Comparison of ENCODE assay signal across 17 cellular contexts in the genomic region with DNA sequence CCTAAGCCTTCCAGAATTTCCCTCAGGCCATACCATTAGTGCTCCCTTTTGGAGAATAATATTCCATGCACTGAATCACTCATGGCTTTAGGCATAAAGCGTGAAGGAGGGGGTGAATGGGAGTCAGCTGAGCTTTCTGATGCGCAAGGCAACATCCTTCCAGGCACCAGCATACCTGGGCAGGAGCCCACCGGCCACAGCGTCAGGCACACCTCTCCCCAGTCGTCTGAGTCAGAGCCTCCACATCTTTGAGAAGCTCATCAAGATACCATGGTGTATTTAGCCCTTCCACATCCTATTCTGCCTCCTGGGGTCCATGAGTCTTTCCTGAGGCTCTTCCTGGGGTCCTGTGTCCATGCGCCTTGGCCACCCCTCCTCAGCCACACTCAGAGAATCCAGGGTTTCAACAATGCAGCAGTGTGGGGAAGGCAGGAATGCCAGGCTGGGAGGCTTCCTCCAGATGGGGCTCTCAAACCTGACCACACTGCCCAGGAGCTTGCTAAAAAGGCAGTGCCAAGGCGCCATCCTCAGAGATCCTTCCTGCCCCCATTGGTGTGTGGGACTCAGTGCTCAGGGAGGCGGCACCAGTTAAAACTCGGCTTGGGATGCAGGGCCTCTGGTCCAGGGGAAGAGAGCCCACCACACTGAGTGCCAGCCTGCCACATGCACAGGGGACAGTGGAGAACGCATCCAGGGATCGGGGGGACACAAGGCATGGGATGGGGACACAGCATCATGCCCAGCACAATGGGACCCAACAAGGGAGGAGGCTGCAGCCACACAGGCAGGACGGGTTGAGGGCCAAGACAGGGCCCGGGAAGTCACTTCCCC. TPM values are rescaled to one million over a fixed set of nuclear protein-coding genes. Genes with fewer than 3 reads are reported as not detected.
DNase-seq lines count a peak whose midpoint lies in the region; ATAC-seq and TF ChIP-seq lines count a peak whose summit lies in the region.
"Had no signal": no experiment of that assay in that cellular context is flagged by ENCODE, and none has a peak within 500 bp of the region (broad histone marks: within the 10 kb centered on the region; RNA-seq: fewer than 3 reads in every experiment).

No MANE protein-coding gene starts in this region.

- H3K27ac ChIP-seq in right atrium auricular region: no peak overlapping the region

- H3K36me3 ChIP-seq in H7 (replicated peaks; ENCODE audit: control insufficient read depth, insufficient read depth, low read length): no peaks in the 10 kb centered on the region
- no peaks in the 10 kb centered on the region for H3K36me3 ChIP-seq in right atrium auricular region

- H3K4me3 ChIP-seq in H7 (ENCODE audit: insufficient read depth, low read depth, low read length): no peak overlapping the region
- no peak overlapping the region for H3K4me3 ChIP-seq in right atrium auricular region

- H3K9me3 Mint-ChIP-seq in activated CD8-positive, alpha-beta memory T cell treated with anti-CD3 and anti-CD28 coated beads, Interleukin-2, amount 10 ng/mL, durations not matched to agents 7 days and 5 days (ENCODE audit: low read depth): peaks cover 9% of the 10 kb centered on the region

- no peak for ATAC-seq in activated CD8-positive, alpha-beta memory T cell treated with anti-CD3 and anti-CD28 coated beads, Interleukin-2, amount 10 ng/mL, durations not matched to agents 7 days and 5 days
- no peak for ATAC-seq in sciatic nerve
- ATAC-seq: stimulated activated naive CD8-positive, alpha-beta T cell treated with anti-CD3 and anti-CD28 coated beads, Interleukin-15, amount 100 ng/mL, for 72 hours; T-cell had no signal

- peaks cover 16% of the 10 kb centered on the region for H3K27me3 ChIP-seq in H7 (ENCODE audit: control insufficient read depth, insufficient read depth, low read length)
- H3K27me3 ChIP-seq in right atrium auricular region: no peaks in the 10 kb centered on the region

- DNase-seq in H7 (peak; percentile 33), right atrium auricular region (ENCODE audit: low spot score) (peak; percentile 38), sciatic nerve (ENCODE audit: low spot score) (peak; percentile 32), KG1 (lab: John Stamatoyannopoulos, UW) (no peak), OCI-M2 (lab: John Stamatoyannopoulos, UW; ENCODE audit: unreplicated experiment) (no peak), DMS 273 (lab: John Stamatoyannopoulos, UW; ENCODE audit: unreplicated experiment) (no peak)
- DNase-seq in activated CD8-positive, alpha-beta memory T cell treated with anti-CD3 and anti-CD28 coated beads, Interleukin-2, amount 10 ng/mL, durations not matched to agents 7 days and 5 days: peak; percentile 34
- DNase-seq: activated B cell treated with CpG ODN at 0.5 μM for 24 hours, amygdala, DMS 273 treated with DMSO at 0.1 percent for 48 hours, foreskin melanocyte, mesenchymal stem cell, NCI-H1048, NCI-H774, RPMI8226 had no signal

- TF ChIP-seq CTCF in right atrium auricular region (IDR thresholded peaks at IDR 0.05): no peak

- H3K4me1 ChIP-seq in right atrium auricular region: no peaks in the 10 kb centered on the region

- H3K36me3 Mint-ChIP-seq in activated CD8-positive, alpha-beta memory T cell treated with anti-CD3 and anti-CD28 coated beads, Interleukin-2, amount 10 ng/mL, durations not matched to agents 7 days and 5 days: no peaks in the 10 kb centered on the region

- peaks cover 0 to 5% of the 10 kb centered on the region in 2 donors for H3K9me3 ChIP-seq in right atrium auricular region

- CTCF ChIA-PET in activated CD8-positive, alpha-beta memory T cell treated with anti-CD3 and anti-CD28 coated beads, Interleukin-2, amount 10 ng/mL, durations not matched to agents 7 days and 5 days (lab: Charles Lee): no interaction called here

- H3K27me3 Mint-ChIP-seq in activated CD8-positive, alpha-beta memory T cell treated with anti-CD3 and anti-CD28 coated beads, Interleukin-2, amount 10 ng/mL, durations not matched to agents 7 days and 5 days: peaks cover 12% of the 10 kb centered on the region

- no peak overlapping the region for H3K4me3 Mint-ChIP-seq in activated CD8-positive, alpha-beta memory T cell treated with anti-CD3 and anti-CD28 coated beads, Interleukin-2, amount 10 ng/mL, durations not matched to agents 7 days and 5 days
- H3K4me3 Mint-ChIP-seq: activated B cell treated with CpG ODN at 0.5 μM for 24 hours; stimulated activated naive CD8-positive, alpha-beta T cell treated with anti-CD3 and anti-CD28 coated beads, Interleukin-15, amount 100 ng/mL, for 72 hours; T-cell had no signal

- intact Hi-C loops in sciatic nerve (cut with DNase I): no loop called here

- peak overlapping the region; percentile 29 for H3K27ac Mint-ChIP-seq in activated CD8-positive, alpha-beta memory T cell treated with anti-CD3 and anti-CD28 coated beads, Interleukin-2, amount 10 ng/mL, durations not matched to agents 7 days and 5 days
- H3K27ac Mint-ChIP-seq: activated B cell treated with CpG ODN at 0.5 μM for 24 hours, T-cell had no signal

- H3K4me1 Mint-ChIP-seq in activated CD8-positive, alpha-beta memory T cell treated with anti-CD3 and anti-CD28 coated beads, Interleukin-2, amount 10 ng/mL, durations not matched to agents 7 days and 5 days: peaks cover 21% of the 10 kb centered on the region

RNA-seq across cellular contexts. Expression of gene RASGEF1A, which starts 31.6 kb away (rescaled TPM):
- total RNA-seq in H7 (2014; rRNA removed; shearing (Covaris generic)): 31.0 and 41.3 TPM in 2 replicates
- total RNA-seq in activated CD8-positive, alpha-beta memory T cell treated with anti-CD3 and anti-CD28 coated beads, Interleukin-2, amount 10 ng/mL, durations not matched to agents 7 days and 5 days: 1 to 10 TPM; 3.2 to 4.2 TPM
- total RNA-seq in right atrium auricular region: 1 to 10 TPM; 2.9 to 3.0 TPM
- 21.7 TPM for total RNA-seq in sciatic nerve

Comparison
In these comparisons a context has a peak if more than half of its experiments do, and no peak if none do; other contexts are left out.
1. DNase-seq: peak in H7 (single experiment), activated CD8-positive, alpha-beta memory T cell treated with anti-CD3 and anti-CD28 coated beads, Interleukin-2, amount 10 ng/mL, durations not matched to agents 7 days and 5 days (single experiment), right atrium auricular region (single experiment) and sciatic nerve (single experiment); none in KG1 (single experiment), OCI-M2 (single experiment) and DMS 273 (single experiment).